Comparison of ENCODE assay signal across 9 cellular contexts in genomic region chr16:70187858-70188607, GRCh38. TPM values are rescaled to one million over a fixed set of nuclear protein-coding genes. Genes with fewer than 3 reads are reported as not detected.
DNase-seq lines count a peak whose midpoint lies in the region; ATAC-seq, FAIRE-seq and TF ChIP-seq lines count a peak whose summit lies in the region.
"Not testable (repeated sequence)": the region's sequence is repeated elsewhere in the genome, so short reads cannot be mapped to it uniquely, and the experiment has no call there.
"Had no signal": no experiment of that assay in that cellular context is flagged by ENCODE, and none has a peak within 500 bp of the region (broad histone marks: within the 10 kb centered on the region; RNA-seq: fewer than 3 reads in every experiment).

No MANE protein-coding gene starts in this region.

- not testable (repeated sequence) for TF ChIP-seq CTCF in H9 (conservative IDR thresholded peaks at IDR 0.05); breast epithelium (IDR thresholded peaks at IDR 0.05); pancreas (IDR thresholded peaks at IDR 0.05)

- not testable (repeated sequence) for H4K91ac ChIP-seq in H9 (ENCODE audit: insufficient read length, low read depth, low read length)

- not testable (repeated sequence) for H2BK12ac ChIP-seq in H9 (ENCODE audit: insufficient read length, low read depth, low read length)

- H2BK15ac ChIP-seq in H9 (ENCODE audit: low read depth, low read length): not testable (repeated sequence)

- not testable (repeated sequence) for FAIRE-seq in pancreas (lab: Jason Lieb, UNC)

- not testable (repeated sequence) for H3K4me1 Mint-ChIP-seq in H9; T-helper 17 cell; memory B cell; stimulated activated naive CD8-positive, alpha-beta T cell treated with anti-CD3 and anti-CD28 coated beads, Interleukin-15, amount 100 ng/mL, for 72 hours

- H4K5ac ChIP-seq in H9 (ENCODE audit: insufficient read length, low read depth, low read length): not testable (repeated sequence)

- H3K9ac ChIP-seq in H9 (ENCODE audit: extremely low read depth, insufficient read length, low read length): not testable (repeated sequence)

- not testable (repeated sequence) for H3K36me3 Mint-ChIP-seq in H9 (ENCODE audit: insufficient read depth in 1 of 3, low read depth in 3 of 3); T-helper 17 cell (ENCODE audit: low read depth); memory B cell

- not testable (repeated sequence) for TF ChIP-seq POLR2A in breast epithelium (IDR thresholded peaks at IDR 0.05)

- not testable (repeated sequence) for H3K4me2 ChIP-seq in H9 (ENCODE audit: insufficient read depth, insufficient read length, low read length)

- DNase-seq in H9; T-helper 17 cell; breast epithelium (ENCODE audit: low spot score in 2 of 2); memory B cell (ENCODE audit: low spot score in 2 of 2); stimulated activated naive CD8-positive, alpha-beta T cell treated with anti-CD3 and anti-CD28 coated beads, Interleukin-15, amount 100 ng/mL, for 72 hours: not testable (repeated sequence)
- peak; percentile 71 for DNase-seq in Right ventricle myocardium inferior (ENCODE audit: missing footprints)
- DNase-seq in pancreas: peak in 2 of 6 donors; percentile 20 to 22

- not testable (repeated sequence) for H3K79me2 ChIP-seq in ACC112 (ENCODE audit: control insufficient read depth, insufficient read depth, low read length, unreplicated experiment); H9 (ENCODE audit: insufficient read depth, low read length)

- H3K4me1 ChIP-seq in ACC112 (ENCODE audit: control insufficient read depth, insufficient read depth, low read length, unreplicated experiment); H9 (ENCODE audit: insufficient read depth, low read length); breast epithelium; pancreas: not testable (repeated sequence)

- not testable (repeated sequence) for H2BK5ac ChIP-seq in H9 (ENCODE audit: insufficient read length, low read length)

- H3K27me3 Mint-ChIP-seq in H9 (ENCODE audit: low read depth); T-helper 17 cell; memory B cell; stimulated activated naive CD8-positive, alpha-beta T cell treated with anti-CD3 and anti-CD28 coated beads, Interleukin-15, amount 100 ng/mL, for 72 hours: not testable (repeated sequence)

- H3K4me3 ChIP-seq in ACC112 (ENCODE audit: low read depth, low read length): peak overlapping the region; percentile 51
- H3K4me3 ChIP-seq in breast epithelium: peak overlapping the region; percentile 37 to 57 (median 44)
- peak overlapping the region in 2 of 4 donors; percentile 22 to 26 for H3K4me3 ChIP-seq in pancreas

- H3K56ac ChIP-seq in H9 (ENCODE audit: insufficient read length, low read depth, low read length): not testable (repeated sequence)

- not testable (repeated sequence) for H3K79me1 ChIP-seq in H9 (ENCODE audit: insufficient read depth, low read depth, low read length, poor library complexity, severe bottlenecking)

- no CpG with 5 or more reads among the region's 71 CpGs for WGBS in H9 (ENCODE audit: extremely low coverage, insufficient read length, low lambda C conversion rate)
- whole genome bisulfite sequencing in pancreas, 2 donors: 12 to 22% methylated on average over 12 to 23 of the region's 71 CpGs

- intact Hi-C loops in breast epithelium (cut with DNase I; ENCODE audit: low total_unique reads); Right ventricle myocardium inferior (cut with DNase I); pancreas (cut with DNase I): not testable (repeated sequence)

- H2AFZ ChIP-seq in ACC112 (ENCODE audit: low read length, unreplicated experiment); H9 (ENCODE audit: low read length): not testable (repeated sequence)

- H3K9me3 Mint-ChIP-seq in H9; memory B cell; stimulated activated naive CD8-positive, alpha-beta T cell treated with anti-CD3 and anti-CD28 coated beads, Interleukin-15, amount 100 ng/mL, for 72 hours: not testable (repeated sequence)

- not testable (repeated sequence) for H4K8ac ChIP-seq in H9 (replicated peaks; ENCODE audit: insufficient read length, low read depth, low read length)

- H3T11ph ChIP-seq in H9 (ENCODE audit: low read length): not testable (repeated sequence)

- H3K9me3 ChIP-seq in H9 (ENCODE audit: control insufficient read depth, low read depth, low read length); T-helper 17 cell (ENCODE audit: control insufficient read depth, low read length, poor library complexity, severe bottlenecking); breast epithelium; pancreas: not testable (repeated sequence)

- not testable (repeated sequence) for H2BK20ac ChIP-seq in H9 (ENCODE audit: low read depth, low read length, poor library complexity, severe bottlenecking)

- H3K4ac ChIP-seq in H9 (ENCODE audit: low read depth, low read length): not testable (repeated sequence)

- H4K20me1 ChIP-seq in H9 (ENCODE audit: control insufficient read depth, insufficient read depth, insufficient read length): not testable (repeated sequence)

- not testable (repeated sequence) for H3K23me2 ChIP-seq in H9 (ENCODE audit: insufficient read length, low read depth, low read length, poor library complexity, severe bottlenecking)

- H3K27ac ChIP-seq in ACC112 (ENCODE audit: low read depth, low read length); H9 (ENCODE audit: insufficient read length, low read depth, low read length): not testable (repeated sequence)
- peak overlapping the region; percentile 29 to 80 for H3K27ac ChIP-seq in breast epithelium
- peak overlapping the region in 1 of 4 donors; percentile 36 for H3K27ac ChIP-seq in pancreas

- H3K23ac ChIP-seq in H9 (ENCODE audit: insufficient read length, low read depth, low read length): not testable (repeated sequence)

- ATAC-seq in T-helper 17 cell (peak; percentile 39), Right ventricle myocardium inferior (peak; percentile 94), memory B cell (ENCODE audit: low read depth) (peak; percentile 62), pancreas (peak; percentile 88 to 96 (median 89))
- peak; percentile 64 for ATAC-seq in stimulated activated naive CD8-positive, alpha-beta T cell treated with anti-CD3 and anti-CD28 coated beads, Interleukin-15, amount 100 ng/mL, for 72 hours

- H3K4me3 Mint-ChIP-seq in H9: peak overlapping the region; percentile 48 to 57; a peak in 3 of 5 replicates
- not testable (repeated sequence) for H3K4me3 Mint-ChIP-seq in T-helper 17 cell; memory B cell; stimulated activated naive CD8-positive, alpha-beta T cell treated with anti-CD3 and anti-CD28 coated beads, Interleukin-15, amount 100 ng/mL, for 72 hours

- not testable (repeated sequence) for H3K27ac Mint-ChIP-seq in H9; T-helper 17 cell; memory B cell; stimulated activated naive CD8-positive, alpha-beta T cell treated with anti-CD3 and anti-CD28 coated beads, Interleukin-15, amount 100 ng/mL, for 72 hours

- H2BK120ac ChIP-seq in H9 (ENCODE audit: low read depth, low read length, poor library complexity, severe bottlenecking): not testable (repeated sequence)

- H3K18ac ChIP-seq in H9 (ENCODE audit: insufficient read length, low read depth, low read length): not testable (repeated sequence)

- H3K14ac ChIP-seq in H9 (ENCODE audit: insufficient read depth, low read length): not testable (repeated sequence)

- not testable (repeated sequence) for H3K27me3 ChIP-seq in ACC112 (ENCODE audit: insufficient read depth, low read length); H9 (ENCODE audit: insufficient read depth, low read length); breast epithelium; pancreas

- H3K36me3 ChIP-seq in ACC112 (ENCODE audit: insufficient read depth, low read length); breast epithelium; pancreas: not testable (repeated sequence)

- not testable (repeated sequence) for H2AK5ac ChIP-seq in H9 (ENCODE audit: insufficient read length, low read length)

RNA-seq across cellular contexts. Expression of gene CLEC18C, which starts 14.4 kb away (rescaled TPM):
- total RNA-seq in H9 (2021): 0.11 TPM in 1 of 2 replicates, not detected in the other
- total RNA-seq in T-helper 17 cell: 1 to 10 TPM in 1 of 2 donors, under 1 TPM in 1; 0.44 to 1.3 TPM
- total RNA-seq in breast epithelium: under 1 TPM in 2 of 3 donors, not detected in 1; 0.15 to 0.66 TPM
- total RNA-seq in Right ventricle myocardium inferior: not detected
- total RNA-seq in pancreas: under 1 TPM in 4 of 6 donors, not detected in 2; 0.19 to 0.43 (median 0.32) TPM
- 1 to 10 TPM in 1 of 2 donors, under 1 TPM in 1; 0.35 to 1.3 TPM for polyA plus RNA-seq in pancreas
- polyA plus RNA-seq: CD4-positive, alpha-beta memory T cell had no signal

Comparison
In these comparisons a context has a peak if more than half of its experiments do, and no peak if none do; other contexts are left out.
1. ATAC-seq: peak in every context shown above with its lines; median percentile 94 in Right ventricle myocardium inferior; 89 in pancreas; 64 in stimulated activated naive CD8-positive, alpha-beta T cell treated with anti-CD3 and anti-CD28 coated beads, Interleukin-15, amount 100 ng/mL, for 72 hours; 62 in memory B cell; 39 in T-helper 17 cell.